ENCODE assay signal across 8 cellular contexts in the genomic region with DNA sequence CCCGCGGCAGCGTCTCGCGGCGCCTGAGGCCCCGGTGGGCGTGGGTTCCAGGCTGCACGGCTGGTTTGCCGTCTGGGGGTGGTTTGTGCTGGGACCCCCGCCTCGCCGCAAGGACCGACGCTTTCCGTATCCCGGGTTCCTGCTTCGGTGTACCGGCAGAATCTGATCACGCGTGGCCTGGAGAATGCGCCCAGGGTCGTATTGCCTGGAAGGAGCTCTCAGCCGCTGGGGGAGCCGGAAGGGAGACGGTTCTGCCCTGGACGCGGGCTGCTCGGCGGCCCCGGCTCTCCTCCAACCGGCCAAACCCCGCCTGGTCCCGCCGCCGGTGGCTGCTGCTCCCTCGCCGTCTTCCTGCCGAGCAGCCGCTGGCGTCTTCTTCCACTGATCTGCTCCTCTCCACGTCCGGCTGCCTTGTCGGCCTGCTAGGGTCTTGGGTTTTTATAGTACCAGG. TPM values are rescaled to one million over a fixed set of nuclear protein-coding genes. Genes with fewer than 3 reads are reported as not detected.
DNase-seq lines count a peak whose midpoint lies in the region; ATAC-seq lines count a peak whose summit lies in the region.

No MANE protein-coding gene starts in this region.

- peak overlapping the region; percentile 55 for H3K4me3 Mint-ChIP-seq in stimulated activated naive CD8-positive, alpha-beta T cell treated with anti-CD3 and anti-CD28 coated beads, Interleukin-15, Interleukin-2, amounts not matched to agents 100 ng/mL and 50 ng/mL, for 24 hours

- peak overlapping the region; percentile 43 for H3K4me3 ChIP-seq in iPS-18c (ENCODE audit: insufficient read depth, low read depth, low read length)

- peak; percentile 13 to 35 for ATAC-seq in activated naive CD4-positive, alpha-beta T cell treated with anti-CD3 and anti-CD28 coated beads, Interleukin-2, amount 50 U/mL, for 72 hours
- ATAC-seq in GM21786 (IDR thresholded peaks at IDR 0.05; ENCODE audit: unreplicated experiment): no peak
- no peak for ATAC-seq in HG03159 (IDR thresholded peaks at IDR 0.05; ENCODE audit: unreplicated experiment)

- peaks cover 2% of the 10 kb centered on the region for H3K9me3 ChIP-seq in iPS-18c (ENCODE audit: control insufficient read depth, insufficient read depth, low read length)

- peaks cover 21% of the 10 kb centered on the region for H3K4me1 Mint-ChIP-seq in stimulated activated naive CD8-positive, alpha-beta T cell treated with anti-CD3 and anti-CD28 coated beads, Interleukin-15, Interleukin-2, amounts not matched to agents 100 ng/mL and 50 ng/mL, for 24 hours (ENCODE audit: low read depth)

- H3K9me3 Mint-ChIP-seq in activated naive CD4-positive, alpha-beta T cell treated with anti-CD3 and anti-CD28 coated beads, Interleukin-2, amount 50 U/mL, for 72 hours: peaks cover 0 to 3% of the 10 kb centered on the region in 2 donors
- H3K9me3 Mint-ChIP-seq in stimulated activated naive CD8-positive, alpha-beta T cell treated with anti-CD3 and anti-CD28 coated beads, Interleukin-15, Interleukin-2, amounts not matched to agents 100 ng/mL and 50 ng/mL, for 24 hours: no peaks in the 10 kb centered on the region

- DNase-seq in NCI-H1092 treated with DMSO at 0.1 percent for 48 hours (lab: John Stamatoyannopoulos, UW) (peak; percentile 4), NCI-H1092 (lab: John Stamatoyannopoulos, UW) (no peak), GM19240 (ENCODE audit: insufficient read length, low spot score) (no peak)
- DNase-seq in activated naive CD4-positive, alpha-beta T cell treated with anti-CD3 and anti-CD28 coated beads, Interleukin-2, amount 50 U/mL, for 72 hours (ENCODE audit: low spot score in 2 of 2): no peak

- peak overlapping the region; percentile 71 to 95 for H3K27ac Mint-ChIP-seq in activated naive CD4-positive, alpha-beta T cell treated with anti-CD3 and anti-CD28 coated beads, Interleukin-2, amount 50 U/mL, for 72 hours
- H3K27ac Mint-ChIP-seq in stimulated activated naive CD8-positive, alpha-beta T cell treated with anti-CD3 and anti-CD28 coated beads, Interleukin-15, Interleukin-2, amounts not matched to agents 100 ng/mL and 50 ng/mL, for 24 hours: no peak overlapping the region

- peaks cover 19% of the 10 kb centered on the region for H3K27me3 Mint-ChIP-seq in stimulated activated naive CD8-positive, alpha-beta T cell treated with anti-CD3 and anti-CD28 coated beads, Interleukin-15, Interleukin-2, amounts not matched to agents 100 ng/mL and 50 ng/mL, for 24 hours

- peaks cover 6 to 12% of the 10 kb centered on the region in 2 donors for H3K36me3 Mint-ChIP-seq in activated naive CD4-positive, alpha-beta T cell treated with anti-CD3 and anti-CD28 coated beads, Interleukin-2, amount 50 U/mL, for 72 hours
- H3K36me3 Mint-ChIP-seq in stimulated activated naive CD8-positive, alpha-beta T cell treated with anti-CD3 and anti-CD28 coated beads, Interleukin-15, Interleukin-2, amounts not matched to agents 100 ng/mL and 50 ng/mL, for 24 hours (ENCODE audit: low read depth): no peaks in the 10 kb centered on the region

RNA-seq across cellular contexts. Expression of gene ZNF778, which starts 39.8 kb away (rescaled TPM):
- 10 to 100 TPM in 1 of 2 donors, 1 to 10 TPM in 1; 6.1 to 12.2 TPM for total RNA-seq in activated naive CD4-positive, alpha-beta T cell treated with anti-CD3 and anti-CD28 coated beads, Interleukin-2, amount 50 U/mL, for 72 hours

RNA-seq across cellular contexts. Expression of gene SLC22A31, which starts 57.0 kb away (rescaled TPM):
- total RNA-seq in activated naive CD4-positive, alpha-beta T cell treated with anti-CD3 and anti-CD28 coated beads, Interleukin-2, amount 50 U/mL, for 72 hours: 1 to 10 TPM; 1.6 to 3.7 TPM

Comparison
In these comparisons a context has a peak if more than half of its experiments do, and no peak if none do; other contexts are left out.
1. ATAC-seq: peak in activated naive CD4-positive, alpha-beta T cell treated with anti-CD3 and anti-CD28 coated beads, Interleukin-2, amount 50 U/mL, for 72 hours (2 of 2); none in GM21786 (single experiment) and HG03159 (single experiment).